Comparison of ENCODE assay signal across 11 cellular contexts in genomic region chr12:96343347-96343954, GRCh38. TPM values are rescaled to one million over a fixed set of nuclear protein-coding genes. Genes with fewer than 3 reads are reported as not detected.
DNase-seq lines count a peak whose midpoint lies in the region; ATAC-seq and TF ChIP-seq lines count a peak whose summit lies in the region.
"Had no signal": no experiment of that assay in that cellular context is flagged by ENCODE, and none has a peak within 500 bp of the region (broad histone marks: within the 10 kb centered on the region; RNA-seq: fewer than 3 reads in every experiment).

No MANE protein-coding gene starts in this region.

- WGBS in right lobe of liver (ENCODE audit: insufficient coverage, low coverage, low lambda C conversion rate, missing lambda C conversion rate) = 100% methylated on average over 1 of the region's 3 CpGs

- peaks cover 0 to 9% (median 2%) of the 10 kb centered on the region in 4 donors for H3K9me3 ChIP-seq in right lobe of liver

- no peaks in the 10 kb centered on the region for H3K27me3 ChIP-seq in right lobe of liver

- no peak for TF ChIP-seq CTCF in GM10248 (IDR thresholded peaks at IDR 0.05; ENCODE audit: control extremely low read depth, extremely low read depth, low read depth, missing control alignments)
- TF ChIP-seq CTCF in astrocyte of the spinal cord (IDR thresholded peaks at IDR 0.05; ENCODE audit: low read depth, low read length) = no peak
- TF ChIP-seq CTCF in right lobe of liver (IDR thresholded peaks at IDR 0.05) = no peak

- intact Hi-C loops in left colon (cut with DNase I, micrococcal nuclease) (no loop called here), right lobe of liver (cut with DNase I) (no loop called here)

- POLR2A ChIA-PET in GM10248 (lab: Yijun Ruan, JAX) = no interaction called here

- in situ Hi-C loops in astrocyte of the spinal cord (cut with HindIII; ENCODE audit: low sequenced_read_pairs) = no loop called here

- CTCF ChIA-PET in GM10248 (lab: Yijun Ruan, JAX) = interaction anchor here (0.6 to 3.5 kb wide), 5 partner anchors 16 to 1250 kb away, joined by 3 to 14 read pairs (median 4); no protein-coding TSS in a partner anchor

- H3K27ac ChIP-seq in right lobe of liver = no peak overlapping the region

- no peaks in the 10 kb centered on the region for H3K36me3 ChIP-seq in right lobe of liver

- ATAC-seq in GM19452 (IDR thresholded peaks at IDR 0.05; ENCODE audit: unreplicated experiment) (peak; percentile 86), HG03457 (IDR thresholded peaks at IDR 0.05; ENCODE audit: unreplicated experiment) (peak; percentile 91), left colon (no peak), right lobe of liver (no peak)

- no peak overlapping the region for H3K4me3 ChIP-seq in astrocyte of the spinal cord (ENCODE audit: low read depth, low read length)
- no peak overlapping the region for H3K4me3 ChIP-seq in right lobe of liver

- DNase-seq in GM10248 (ENCODE audit: extremely low spot score) (peak; percentile 29), astrocyte of the spinal cord (ENCODE audit: low read depth, low spot score) (peak; percentile 51), left colon (no peak), NCI-H524 (lab: John Stamatoyannopoulos, UW) (no peak), NCI-H1105 treated with DMSO at 0.1 percent for 48 hours (lab: John Stamatoyannopoulos, UW) (no peak), right lobe of liver (no peak)
- DNase-seq: activated CD8-positive, alpha-beta memory T cell treated with anti-CD3 and anti-CD28 coated beads, Interleukin-2, amount 50 U/mL, for 48 hours; hypothalamus; NCI-H2171 had no signal

- TF ChIP-seq POLR2A in right lobe of liver (IDR thresholded peaks at IDR 0.05) = no peak

- peaks cover 0 to 15% (median 4%) of the 10 kb centered on the region in 4 donors for H3K4me1 ChIP-seq in right lobe of liver

RNA-seq across cellular contexts. Expression of gene CDK17, which starts 56.8 kb away (rescaled TPM):
- total RNA-seq in left colon (10 to 100 TPM; 20.6 to 21.0 TPM), right lobe of liver (10 to 100 TPM in 5 of 6 experiments, 1 to 10 TPM in 1; 8.9 to 16.1 (median 13.7) TPM)

Comparison
In these comparisons a context has a peak if more than half of its experiments do, and no peak if none do; other contexts are left out.
1. DNase-seq: peak in GM10248 (single experiment) and astrocyte of the spinal cord (single experiment); none in left colon (0 of 2), NCI-H524 (0 of 2), NCI-H1105 treated with DMSO at 0.1 percent for 48 hours (single experiment) and right lobe of liver (0 of 3).
2. ATAC-seq: peak in GM19452 (single experiment) and HG03457 (single experiment); none in left colon (single experiment) and right lobe of liver (0 of 4).